In the genomic region with DNA sequence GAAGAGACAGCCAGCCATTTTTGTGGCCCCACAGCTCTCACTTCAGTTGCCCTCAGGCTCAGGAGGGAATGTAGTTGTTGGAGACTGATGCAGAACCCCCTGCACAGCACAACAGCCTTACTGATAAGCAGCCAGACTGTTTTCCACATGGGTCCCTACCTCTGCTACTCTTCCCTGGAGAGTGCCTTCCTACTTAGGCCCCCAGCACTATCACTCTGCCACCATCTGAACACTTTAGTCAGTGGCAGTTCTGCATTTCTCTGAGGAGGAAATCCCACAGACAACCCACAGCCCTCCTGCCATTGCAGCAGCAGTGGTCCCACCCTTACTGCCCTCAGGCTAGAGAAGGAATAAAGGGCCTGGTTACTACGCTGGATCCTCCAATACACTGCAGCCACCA, we compare ENCODE assay signal across 32 cellular contexts.
"Had no signal": no experiment of that assay in that cellular context is flagged by ENCODE, and none has a peak within 500 bp of the region (broad histone marks: within the 10 kb centered on the region; RNA-seq: fewer than 3 reads in every experiment).

No MANE protein-coding gene starts in this region.

- DNase-seq: activated B cell treated with CpG ODN at 0.5 μM for 24 hours; activated CD4-positive, alpha-beta memory T cell treated with anti-CD3 and anti-CD28 coated beads for 36 hours; activated CD4-positive, alpha-beta T cell treated with anti-CD3 and anti-CD28 coated beads for 4 hours; activated CD4-positive, alpha-beta T cell treated with anti-CD3 and anti-CD28 coated beads, Interleukin-2, amount 50 U/mL, for 1 hour; activated CD4-positive, CD25-positive, alpha-beta regulatory T cell treated with anti-CD3 and anti-CD28 coated beads, Interleukin-2, amount 50 U/mL, for 72 hours; activated CD8-positive, alpha-beta memory T cell treated with anti-CD3 and anti-CD28 coated beads, Interleukin-2, amount 50 U/mL, for 4 hours; activated effector memory CD4-positive, alpha-beta T cell treated with anti-CD3 and anti-CD28 coated beads, Interleukin-2, amount 50 U/mL, for 16 hours; activated naive CD4-positive, alpha-beta T cell; activated naive CD4-positive, alpha-beta T cell treated with anti-CD3 and anti-CD28 coated beads, Interleukin-2, amount 50 U/mL, for 16 hours; activated naive CD8-positive, alpha-beta T cell treated with anti-CD3 and anti-CD28 coated beads for 36 hours; activated T-cell treated with anti-CD3 and anti-CD28 coated beads for 4 hours; activated T-cell treated with anti-CD3 and anti-CD28 coated beads, Interleukin-2, amount 50 U/mL, for 4 hours; amniotic stem cell; body of pancreas; caudate nucleus; NCI-H1105; NCI-H1417 treated with DMSO at 0.1 percent for 48 hours; NCI-H187 treated with DMSO at 0.1 percent for 48 hours; NCI-H2081; NCI-H2171 treated with DMSO at 0.1 percent for 48 hours; NCI-H2227 treated with DMSO at 0.1 percent for 48 hours; NCI-H446; NCI-H510A treated with DMSO at 0.1 percent for 48 hours; PC-3; Peyer's patch; RPMI8226; SHP77 treated with DMSO at 0.1 percent for 48 hours; SK-N-SH had no signal

- H3K4me1 ChIP-seq: body of pancreas, Peyer's patch, SJSA1 had no signal

- ATAC-seq: activated T-cell treated with anti-CD3 and anti-CD28 coated beads, Interleukin-2, amount 50 U/mL, for 4 hours; body of pancreas; K562; PC-3 had no signal

- H3K27ac ChIP-seq: body of pancreas, Peyer's patch, SJSA1 had no signal

- H3K27me3 Mint-ChIP-seq: activated B cell treated with CpG ODN at 0.5 μM for 24 hours; activated CD4-positive, alpha-beta memory T cell treated with anti-CD3 and anti-CD28 coated beads for 36 hours; activated naive CD8-positive, alpha-beta T cell treated with anti-CD3 and anti-CD28 coated beads for 36 hours had no signal

- H3K9ac ChIP-seq: SK-N-SH had no signal

- H3K9me3 ChIP-seq: body of pancreas, Peyer's patch, SJSA1, SK-N-SH had no signal

- H3K4me1 Mint-ChIP-seq: activated B cell treated with CpG ODN at 0.5 μM for 24 hours; activated naive CD8-positive, alpha-beta T cell treated with anti-CD3 and anti-CD28 coated beads for 36 hours had no signal

- H3K36me3 Mint-ChIP-seq: activated CD4-positive, alpha-beta memory T cell treated with anti-CD3 and anti-CD28 coated beads for 36 hours; activated naive CD8-positive, alpha-beta T cell treated with anti-CD3 and anti-CD28 coated beads for 36 hours had no signal

- H3K27ac Mint-ChIP-seq: activated B cell treated with CpG ODN at 0.5 μM for 24 hours; activated CD4-positive, alpha-beta memory T cell treated with anti-CD3 and anti-CD28 coated beads for 36 hours; activated naive CD8-positive, alpha-beta T cell treated with anti-CD3 and anti-CD28 coated beads for 36 hours; T-helper 1 cell treated with Interleukin-12 subunit alpha and Interleukin-12 subunit beta and Interleukin-4 antibody, amounts not matched to agents 30 μg/mL and 1 μg/mL, for 36 hours; T-helper 2 cell treated with Interferon-gamma antibody and Interleukin-4, amounts not matched to agents 5 μg/mL and 100 μg/mL, for 36 hours had no signal

- H3K36me3 ChIP-seq: Peyer's patch, SJSA1 had no signal

- H3K4me3 Mint-ChIP-seq: activated B cell treated with CpG ODN at 0.5 μM for 24 hours; activated CD4-positive, alpha-beta memory T cell treated with anti-CD3 and anti-CD28 coated beads for 36 hours; activated naive CD8-positive, alpha-beta T cell treated with anti-CD3 and anti-CD28 coated beads for 36 hours; activated T-cell treated with anti-CD3 and anti-CD28 coated beads, Interleukin-2, amount 50 U/mL, for 4 hours; T-helper 1 cell treated with Interleukin-12 subunit alpha and Interleukin-12 subunit beta and Interleukin-4 antibody, amounts not matched to agents 30 μg/mL and 1 μg/mL, for 36 hours; T-helper 2 cell treated with Interferon-gamma antibody and Interleukin-4, amounts not matched to agents 5 μg/mL and 100 μg/mL, for 36 hours had no signal

- H3K4me2 ChIP-seq: SK-N-SH had no signal

- H3K27me3 ChIP-seq: body of pancreas, Peyer's patch, SJSA1 had no signal

- H3K4me3 ChIP-seq: body of pancreas, K562, Peyer's patch, SJSA1 had no signal
